11 cellular contexts compared by ENCODE assay signal in the genomic region with DNA sequence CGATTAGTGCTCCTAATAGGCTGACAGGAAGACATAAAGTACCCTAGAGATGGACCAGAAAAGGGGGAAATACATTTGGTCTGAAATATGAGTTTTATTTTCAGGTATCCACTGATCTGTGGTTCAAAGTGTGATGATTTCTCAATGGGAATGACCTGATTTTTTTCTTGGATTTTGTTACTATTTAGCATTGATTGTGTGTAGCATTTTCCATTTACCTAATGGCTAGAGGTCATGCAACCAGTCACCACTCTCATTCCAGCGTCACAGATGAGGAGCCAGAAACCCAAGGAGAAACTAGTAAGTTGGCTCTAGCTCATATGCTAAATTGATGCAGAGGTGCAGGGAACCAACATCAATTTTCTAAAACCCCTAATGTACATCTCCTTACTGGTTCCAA.
"Had no signal": no experiment of that assay in that cellular context is flagged by ENCODE, and none has a peak within 500 bp of the region (broad histone marks: within the 10 kb centered on the region; RNA-seq: fewer than 3 reads in every experiment).

No MANE protein-coding gene starts in this region.

- H3K9ac ChIP-seq: GM23248 had no signal

- DNase-seq: GM23248, GOT3, H7, H9, HCEC 1CT, HFFc6 had no signal

- H3K4me2 ChIP-seq: GM23338 had no signal

- FAIRE-seq: H1, H54 had no signal

- H3K4me1 ChIP-seq: HAP-1 had no signal

- H3K27ac ChIP-seq: GM23248 had no signal

- H3K9me3 ChIP-seq: HAP-1 had no signal

- H2AFZ ChIP-seq: GM23248, GM23338 had no signal

- H3K36me3 ChIP-seq: HAP-1 had no signal

- ATAC-seq: GM23338, HCT116 had no signal

- H3K4me3 ChIP-seq: GM23248, GM23338, HAP-1 had no signal
